ENCODE assay signal across 28 cellular contexts in the genomic region with DNA sequence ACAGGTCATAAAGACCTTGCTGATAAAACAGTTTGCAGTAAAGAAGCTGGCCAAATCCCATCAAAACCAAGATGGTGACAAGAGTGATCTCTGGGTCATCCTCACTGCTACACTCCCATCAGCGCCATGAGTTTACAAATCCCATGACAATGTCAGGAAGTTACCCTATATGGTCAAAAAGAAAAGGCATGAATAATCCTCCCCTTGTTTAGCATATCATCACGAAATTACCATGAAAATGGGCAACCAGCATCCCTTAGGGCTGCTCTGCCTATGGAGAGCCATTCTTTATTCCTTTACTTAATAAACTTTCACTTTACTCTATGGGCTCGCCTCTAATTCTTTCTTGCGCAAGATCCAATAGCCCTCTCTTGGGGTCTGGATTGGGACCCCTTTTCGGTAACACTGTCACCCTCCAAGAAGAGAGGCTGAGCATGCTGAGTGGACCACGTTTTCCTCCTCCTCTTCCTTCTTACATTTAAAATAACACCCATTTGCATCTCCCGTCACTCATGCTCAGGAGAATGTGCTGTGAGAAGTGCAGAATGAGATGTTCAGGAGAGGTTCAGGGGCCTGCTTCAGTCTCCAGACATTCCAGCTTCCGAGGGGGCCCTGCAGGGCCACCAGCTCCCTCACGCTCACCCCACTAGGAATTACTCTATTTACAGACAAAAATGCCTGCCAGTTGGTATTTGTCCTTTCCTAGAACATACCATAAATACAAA.
"Had no signal": no experiment of that assay in that cellular context is flagged by ENCODE, and none has a peak within 500 bp of the region (broad histone marks: within the 10 kb centered on the region; RNA-seq: fewer than 3 reads in every experiment).

No MANE protein-coding gene starts in this region.

- H3K36me3 ChIP-seq: left lung, lower lobe of right lung, neural progenitor cell, neutrophil, ovary, right atrium auricular region, right lobe of liver, stomach, thyroid gland, transverse colon, upper lobe of left lung had no signal

- H3K9me3 ChIP-seq: left lung, lower lobe of right lung, neutrophil, ovary, right atrium auricular region, right lobe of liver, testis, thyroid gland, transverse colon, upper lobe of left lung had no signal

- H3K4me1 ChIP-seq: left lung, lower lobe of right lung, right atrium auricular region, right lobe of liver, stomach, testis, thyroid gland, transverse colon, upper lobe of left lung had no signal

- H3K27me3 ChIP-seq: left lung, neural progenitor cell, ovary, right atrium auricular region, right lobe of liver, testis, thyroid gland, transverse colon, upper lobe of left lung had no signal

- H3K36me3 Mint-ChIP-seq: mesothelial cell of epicardium; naive B cell; natural killer cell; stimulated activated naive B cell treated with anti-CD40 and anti-IgM and Interleukin-4, amounts not matched to agents 10 μg/mL and 1 μg/mL and 100 μg/mL, for 72 hours had no signal

- H3K27me3 Mint-ChIP-seq: progenitor cell of endocrine pancreas had no signal

- H3K9me3 Mint-ChIP-seq: natural killer cell, neural progenitor cell had no signal

- H3K27ac ChIP-seq: left lung, lower lobe of right lung, neural progenitor cell, neutrophil, ovary, right atrium auricular region, right lobe of liver, stomach, testis, thyroid gland, transverse colon, upper lobe of left lung had no signal

- H3K4me1 Mint-ChIP-seq: naive B cell; natural killer cell; stimulated activated naive B cell treated with anti-CD40 and anti-IgM and Interleukin-4, amounts not matched to agents 10 μg/mL and 1 μg/mL and 100 μg/mL, for 72 hours had no signal

- ATAC-seq: left colon; left lung; lower lobe of right lung; natural killer cell; right lobe of liver; stimulated activated naive B cell treated with anti-CD40 and anti-IgM and Interleukin-4, amounts not matched to agents 10 μg/mL and 1 μg/mL and 100 μg/mL, for 72 hours; stimulated activated naive CD8-positive, alpha-beta T cell treated with anti-CD3 and anti-CD28 coated beads, Interleukin-15, Interleukin-2, amounts not matched to agents 100 U/mL and 50 U/mL, for 24 hours had no signal

- H3K4me3 Mint-ChIP-seq: mesothelial cell of epicardium; naive B cell; natural killer cell; nephron progenitor cell; neural progenitor cell; stimulated activated naive B cell treated with anti-CD40 and anti-IgM and Interleukin-4, amounts not matched to agents 10 μg/mL and 1 μg/mL and 100 μg/mL, for 72 hours had no signal

- H3K27ac Mint-ChIP-seq: mesothelial cell of epicardium; natural killer cell; nephron progenitor cell; neural progenitor cell; progenitor cell of endocrine pancreas; stimulated activated naive B cell treated with anti-CD40 and anti-IgM and Interleukin-4, amounts not matched to agents 10 μg/mL and 1 μg/mL and 100 μg/mL, for 72 hours had no signal

- H3K4me3 ChIP-seq: left lung, lower lobe of right lung, neural progenitor cell, ovary, right atrium auricular region, right lobe of liver, stomach, testis, thyroid gland, transverse colon, upper lobe of left lung had no signal

- DNase-seq: kidney glomerular epithelial cell; left colon; lower lobe of right lung; mammary epithelial cell; mesenchymal stem cell; naive B cell; natural killer cell; nephron progenitor cell; occipital lobe; ovary; right lobe of liver; stimulated activated CD4-positive, alpha-beta T cell treated with anti-CD3 and anti-CD28 coated beads, Interleukin-12 subunit alpha, Interleukin-12 subunit beta, amount 100 ng/mL, for 4 hours; stimulated activated CD4-positive, alpha-beta T cell treated with anti-CD3 and anti-CD28 coated beads, Interleukin-15, amount 100 ng/mL, for 24 hours; stimulated activated CD4-positive, alpha-beta T cell treated with anti-CD3 and anti-CD28 coated beads, Interleukin-2, amount 100 ng/mL, for 24 hours; stimulated activated CD4-positive, alpha-beta T cell treated with anti-CD3 and anti-CD28 coated beads, Interleukin-4, amount 100 ng/mL, for 1 hour; stimulated activated naive B cell treated with anti-CD40 and anti-IgM and Interleukin-4, amounts not matched to agents 10 μg/mL and 1 μg/mL and 100 μg/mL, for 72 hours; stimulated activated naive CD8-positive, alpha-beta T cell treated with anti-CD3 and anti-CD28 coated beads, Interleukin-15, Interleukin-2, amounts not matched to agents 100 U/mL and 50 U/mL, for 24 hours; stomach; testis; transverse colon; upper lobe of left lung had no signal
